Comparison of ENCODE assay signal across 1 cellular context in genomic region chr6:32216292-32216691, GRCh38.
TF ChIP-seq lines count a peak whose summit lies in the region.

No MANE protein-coding gene starts in this region.

TF ChIP-seq in K562, 482 proteins besides CTCF, POLR2A, EP300 and RAD21 (continues in another document):
- TF ChIP-seq, protein P1, sequence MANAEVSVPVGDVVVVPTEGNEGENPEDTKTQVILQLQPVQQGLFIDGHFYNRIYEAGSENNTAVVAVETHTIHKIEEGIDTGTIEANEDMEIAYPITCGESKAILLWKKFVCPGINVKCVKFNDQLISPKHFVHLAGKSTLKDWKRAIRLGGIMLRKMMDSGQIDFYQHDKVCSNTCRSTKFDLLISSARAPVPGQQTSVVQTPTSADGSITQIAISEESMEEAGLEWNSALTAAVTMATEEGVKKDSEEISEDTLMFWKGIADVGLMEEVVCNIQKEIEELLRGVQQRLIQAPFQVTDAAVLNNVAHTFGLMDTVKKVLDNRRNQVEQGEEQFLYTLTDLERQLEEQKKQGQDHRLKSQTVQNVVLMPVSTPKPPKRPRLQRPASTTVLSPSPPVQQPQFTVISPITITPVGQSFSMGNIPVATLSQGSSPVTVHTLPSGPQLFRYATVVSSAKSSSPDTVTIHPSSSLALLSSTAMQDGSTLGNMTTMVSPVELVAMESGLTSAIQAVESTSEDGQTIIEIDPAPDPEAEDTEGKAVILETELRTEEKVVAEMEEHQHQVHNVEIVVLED (CRISPR knock-in tag; IDR thresholded peaks at IDR 0.05), result no peak
- TF ChIP-seq SETDB1 (IDR thresholded peaks at IDR 0.05; ENCODE audit: low read length) (no peak), HDAC6 (IDR thresholded peaks at IDR 0.05; ENCODE audit: low read depth, low read length) (no peak), GATA2 (CRISPR knock-in tag; IDR thresholded peaks at IDR 0.05) (peak; percentile 24; the same call in 1 of the 2 replicates), ZNF347 (CRISPR knock-in tag; IDR thresholded peaks at IDR 0.05; ENCODE audit: low read depth) (no peak), TSC22D4 (tag; IDR thresholded peaks at IDR 0.05) (no peak), JUND (IDR thresholded peaks at IDR 0.05; ENCODE audit: borderline replicate concordance, low read depth, low read length) (no peak), JUND (tag; IDR thresholded peaks at IDR 0.05; ENCODE audit: borderline replicate concordance, low read depth, low read length) (peak; percentile 20; the same call in 1 of the 3 replicates), XRCC3 (IDR thresholded peaks at IDR 0.05) (no peak), ZKSCAN3 (CRISPR knock-in tag; IDR thresholded peaks at IDR 0.05) (no peak), TEAD1 (CRISPR knock-in tag; IDR thresholded peaks at IDR 0.05) (peak in 1 of 2 experiments; percentile 50; a peak in 1 of 4 replicates), ZNF263 (CRISPR knock-in tag; IDR thresholded peaks at IDR 0.05; ENCODE audit: borderline replicate concordance) (no peak), PURB (CRISPR knock-in tag; IDR thresholded peaks at IDR 0.05; ENCODE audit: low read depth) (no peak), ID3 (CRISPR knock-in tag; IDR thresholded peaks at IDR 0.05) (no peak), ID3 (tag; IDR thresholded peaks at IDR 0.05) (no peak), DDX20 (tag; IDR thresholded peaks at IDR 0.05; ENCODE audit: low read depth) (no peak), RBM25 (IDR thresholded peaks at IDR 0.05; ENCODE audit: low read depth, low read length, severe bottlenecking) (no peak)
- TF ChIP-seq, protein P2, sequence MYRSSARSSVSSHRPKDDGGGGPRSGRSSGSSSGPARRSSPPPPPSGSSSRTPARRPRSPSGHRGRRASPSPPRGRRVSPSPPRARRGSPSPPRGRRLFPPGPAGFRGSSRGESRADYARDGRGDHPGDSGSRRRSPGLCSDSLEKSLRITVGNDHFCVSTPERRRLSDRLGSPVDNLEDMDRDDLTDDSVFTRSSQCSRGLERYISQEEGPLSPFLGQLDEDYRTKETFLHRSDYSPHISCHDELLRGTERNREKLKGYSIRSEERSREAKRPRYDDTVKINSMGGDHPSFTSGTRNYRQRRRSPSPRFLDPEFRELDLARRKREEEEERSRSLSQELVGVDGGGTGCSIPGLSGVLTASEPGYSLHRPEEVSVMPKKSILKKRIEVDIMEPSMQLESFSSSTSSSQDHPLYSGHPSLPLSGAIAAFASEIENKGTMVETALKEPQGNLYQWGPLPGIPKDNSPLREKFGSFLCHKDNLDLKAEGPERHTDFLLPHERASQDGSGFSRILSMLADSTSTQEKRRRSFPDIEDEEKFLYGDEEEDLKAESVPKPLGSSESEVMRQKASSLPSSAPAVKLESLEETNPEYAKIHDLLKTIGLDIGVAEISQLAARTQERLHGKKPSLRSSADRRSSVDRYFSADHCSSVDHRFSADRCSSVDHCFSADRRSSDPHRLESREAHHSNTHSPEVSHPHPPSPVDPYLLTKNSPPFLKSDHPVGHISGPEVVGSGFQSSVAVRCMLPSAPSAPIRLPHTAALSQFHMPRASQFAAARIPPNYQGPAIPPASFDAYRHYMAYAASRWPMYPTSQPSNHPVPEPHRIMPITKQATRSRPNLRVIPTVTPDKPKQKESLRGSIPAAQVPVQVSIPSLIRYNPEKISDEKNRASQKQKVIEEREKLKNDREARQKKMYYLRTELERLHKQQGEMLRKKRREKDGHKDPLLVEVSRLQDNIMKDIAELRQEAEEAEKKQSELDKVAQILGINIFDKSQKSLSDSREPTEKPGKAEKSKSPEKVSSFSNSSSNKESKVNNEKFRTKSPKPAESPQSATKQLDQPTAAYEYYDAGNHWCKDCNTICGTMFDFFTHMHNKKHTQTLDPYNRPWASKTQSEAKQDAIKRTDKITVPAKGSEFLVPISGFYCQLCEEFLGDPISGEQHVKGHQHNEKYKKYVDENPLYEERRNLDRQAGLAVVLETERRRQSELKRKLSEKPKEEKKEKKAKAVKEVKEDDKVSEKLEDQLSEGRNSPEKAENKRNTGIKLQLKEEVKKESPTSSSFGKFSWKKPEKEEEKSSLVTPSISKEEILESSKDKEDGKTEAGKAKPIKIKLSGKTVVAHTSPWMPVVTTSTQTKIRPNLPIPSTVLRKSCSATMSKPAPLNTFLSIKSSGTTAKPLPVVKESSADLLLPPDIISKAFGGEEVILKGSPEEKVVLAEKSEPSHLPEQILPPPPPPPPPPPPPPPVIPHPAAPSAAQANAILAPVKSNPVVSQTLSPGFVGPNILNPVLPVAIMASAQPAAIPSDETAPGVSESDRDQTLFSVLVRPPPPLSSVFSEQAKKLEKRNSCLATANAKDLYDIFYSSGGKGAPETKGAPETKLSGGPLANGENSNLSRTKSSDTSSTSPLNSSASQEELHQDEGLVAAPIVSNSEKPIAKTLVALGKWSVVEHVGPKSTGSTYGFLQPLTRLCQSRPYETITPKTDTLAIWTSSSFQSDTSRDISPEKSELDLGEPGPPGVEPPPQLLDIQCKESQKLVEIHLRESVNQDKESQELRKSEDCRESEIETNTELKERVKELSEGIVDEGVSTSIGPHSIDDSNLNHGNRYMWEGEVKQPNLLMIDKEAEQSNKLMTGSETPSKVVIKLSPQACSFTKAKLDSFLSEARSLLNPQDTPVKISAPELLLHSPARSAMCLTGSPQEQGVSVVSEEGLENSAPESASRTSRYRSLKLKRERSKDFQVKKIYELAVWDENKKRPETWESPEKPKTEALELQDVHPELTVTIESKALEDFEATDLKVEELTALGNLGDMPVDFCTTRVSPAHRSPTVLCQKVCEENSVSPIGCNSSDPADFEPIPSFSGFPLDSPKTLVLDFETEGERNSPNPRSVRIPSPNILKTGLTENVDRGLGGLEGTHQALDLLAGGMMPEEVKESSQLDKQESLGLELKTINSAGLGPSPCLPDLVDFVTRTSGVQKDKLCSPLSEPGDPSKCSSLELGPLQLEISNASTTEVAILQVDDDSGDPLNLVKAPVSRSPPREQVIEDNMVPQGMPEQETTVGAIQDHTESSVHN (IDR thresholded peaks at IDR 0.05; ENCODE audit: borderline replicate concordance in 1 of 2, low read depth in 1 of 2), result no peak
- TF ChIP-seq, protein P3, sequence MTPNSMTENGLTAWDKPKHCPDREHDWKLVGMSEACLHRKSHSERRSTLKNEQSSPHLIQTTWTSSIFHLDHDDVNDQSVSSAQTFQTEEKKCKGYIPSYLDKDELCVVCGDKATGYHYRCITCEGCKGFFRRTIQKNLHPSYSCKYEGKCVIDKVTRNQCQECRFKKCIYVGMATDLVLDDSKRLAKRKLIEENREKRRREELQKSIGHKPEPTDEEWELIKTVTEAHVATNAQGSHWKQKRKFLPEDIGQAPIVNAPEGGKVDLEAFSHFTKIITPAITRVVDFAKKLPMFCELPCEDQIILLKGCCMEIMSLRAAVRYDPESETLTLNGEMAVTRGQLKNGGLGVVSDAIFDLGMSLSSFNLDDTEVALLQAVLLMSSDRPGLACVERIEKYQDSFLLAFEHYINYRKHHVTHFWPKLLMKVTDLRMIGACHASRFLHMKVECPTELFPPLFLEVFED (CRISPR knock-in tag; conservative IDR thresholded peaks at IDR 0.05), result no peak
- TF ChIP-seq, protein P4, sequence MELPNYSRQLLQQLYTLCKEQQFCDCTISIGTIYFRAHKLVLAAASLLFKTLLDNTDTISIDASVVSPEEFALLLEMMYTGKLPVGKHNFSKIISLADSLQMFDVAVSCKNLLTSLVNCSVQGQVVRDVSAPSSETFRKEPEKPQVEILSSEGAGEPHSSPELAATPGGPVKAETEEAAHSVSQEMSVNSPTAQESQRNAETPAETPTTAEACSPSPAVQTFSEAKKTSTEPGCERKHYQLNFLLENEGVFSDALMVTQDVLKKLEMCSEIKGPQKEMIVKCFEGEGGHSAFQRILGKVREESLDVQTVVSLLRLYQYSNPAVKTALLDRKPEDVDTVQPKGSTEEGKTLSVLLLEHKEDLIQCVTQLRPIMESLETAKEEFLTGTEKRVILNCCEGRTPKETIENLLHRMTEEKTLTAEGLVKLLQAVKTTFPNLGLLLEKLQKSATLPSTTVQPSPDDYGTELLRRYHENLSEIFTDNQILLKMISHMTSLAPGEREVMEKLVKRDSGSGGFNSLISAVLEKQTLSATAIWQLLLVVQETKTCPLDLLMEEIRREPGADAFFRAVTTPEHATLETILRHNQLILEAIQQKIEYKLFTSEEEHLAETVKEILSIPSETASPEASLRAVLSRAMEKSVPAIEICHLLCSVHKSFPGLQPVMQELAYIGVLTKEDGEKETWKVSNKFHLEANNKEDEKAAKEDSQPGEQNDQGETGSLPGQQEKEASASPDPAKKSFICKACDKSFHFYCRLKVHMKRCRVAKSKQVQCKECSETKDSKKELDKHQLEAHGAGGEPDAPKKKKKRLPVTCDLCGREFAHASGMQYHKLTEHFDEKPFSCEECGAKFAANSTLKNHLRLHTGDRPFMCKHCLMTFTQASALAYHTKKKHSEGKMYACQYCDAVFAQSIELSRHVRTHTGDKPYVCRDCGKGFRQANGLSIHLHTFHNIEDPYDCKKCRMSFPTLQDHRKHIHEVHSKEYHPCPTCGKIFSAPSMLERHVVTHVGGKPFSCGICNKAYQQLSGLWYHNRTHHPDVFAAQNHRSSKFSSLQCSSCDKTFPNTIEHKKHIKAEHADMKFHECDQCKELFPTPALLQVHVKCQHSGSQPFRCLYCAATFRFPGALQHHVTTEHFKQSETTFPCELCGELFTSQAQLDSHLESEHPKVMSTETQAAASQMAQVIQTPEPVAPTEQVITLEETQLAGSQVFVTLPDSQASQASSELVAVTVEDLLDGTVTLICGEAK (IDR thresholded peaks at IDR 0.05), result no peak
- TF ChIP-seq, protein P4 (CRISPR knock-in tag; IDR thresholded peaks at IDR 0.05), result no peak
- TF ChIP-seq, protein P5, sequence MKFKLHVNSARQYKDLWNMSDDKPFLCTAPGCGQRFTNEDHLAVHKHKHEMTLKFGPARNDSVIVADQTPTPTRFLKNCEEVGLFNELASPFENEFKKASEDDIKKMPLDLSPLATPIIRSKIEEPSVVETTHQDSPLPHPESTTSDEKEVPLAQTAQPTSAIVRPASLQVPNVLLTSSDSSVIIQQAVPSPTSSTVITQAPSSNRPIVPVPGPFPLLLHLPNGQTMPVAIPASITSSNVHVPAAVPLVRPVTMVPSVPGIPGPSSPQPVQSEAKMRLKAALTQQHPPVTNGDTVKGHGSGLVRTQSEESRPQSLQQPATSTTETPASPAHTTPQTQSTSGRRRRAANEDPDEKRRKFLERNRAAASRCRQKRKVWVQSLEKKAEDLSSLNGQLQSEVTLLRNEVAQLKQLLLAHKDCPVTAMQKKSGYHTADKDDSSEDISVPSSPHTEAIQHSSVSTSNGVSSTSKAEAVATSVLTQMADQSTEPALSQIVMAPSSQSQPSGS (CRISPR knock-in tag; IDR thresholded peaks at IDR 0.05), result no peak
- TF ChIP-seq, protein P6, sequence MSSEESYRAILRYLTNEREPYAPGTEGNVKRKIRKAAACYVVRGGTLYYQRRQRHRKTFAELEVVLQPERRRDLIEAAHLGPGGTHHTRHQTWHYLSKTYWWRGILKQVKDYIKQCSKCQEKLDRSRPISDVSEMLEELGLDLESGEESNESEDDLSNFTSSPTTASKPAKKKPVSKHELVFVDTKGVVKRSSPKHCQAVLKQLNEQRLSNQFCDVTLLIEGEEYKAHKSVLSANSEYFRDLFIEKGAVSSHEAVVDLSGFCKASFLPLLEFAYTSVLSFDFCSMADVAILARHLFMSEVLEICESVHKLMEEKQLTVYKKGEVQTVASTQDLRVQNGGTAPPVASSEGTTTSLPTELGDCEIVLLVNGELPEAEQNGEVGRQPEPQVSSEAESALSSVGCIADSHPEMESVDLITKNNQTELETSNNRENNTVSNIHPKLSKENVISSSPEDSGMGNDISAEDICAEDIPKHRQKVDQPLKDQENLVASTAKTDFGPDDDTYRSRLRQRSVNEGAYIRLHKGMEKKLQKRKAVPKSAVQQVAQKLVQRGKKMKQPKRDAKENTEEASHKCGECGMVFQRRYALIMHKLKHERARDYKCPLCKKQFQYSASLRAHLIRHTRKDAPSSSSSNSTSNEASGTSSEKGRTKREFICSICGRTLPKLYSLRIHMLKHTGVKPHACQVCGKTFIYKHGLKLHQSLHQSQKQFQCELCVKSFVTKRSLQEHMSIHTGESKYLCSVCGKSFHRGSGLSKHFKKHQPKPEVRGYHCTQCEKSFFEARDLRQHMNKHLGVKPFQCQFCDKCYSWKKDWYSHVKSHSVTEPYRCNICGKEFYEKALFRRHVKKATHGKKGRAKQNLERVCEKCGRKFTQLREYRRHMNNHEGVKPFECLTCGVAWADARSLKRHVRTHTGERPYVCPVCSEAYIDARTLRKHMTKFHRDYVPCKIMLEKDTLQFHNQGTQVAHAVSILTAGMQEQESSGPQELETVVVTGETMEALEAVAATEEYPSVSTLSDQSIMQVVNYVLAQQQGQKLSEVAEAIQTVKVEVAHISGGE (CRISPR knock-in tag; IDR thresholded peaks at IDR 0.05), result no peak
- TF ChIP-seq, protein P7, sequence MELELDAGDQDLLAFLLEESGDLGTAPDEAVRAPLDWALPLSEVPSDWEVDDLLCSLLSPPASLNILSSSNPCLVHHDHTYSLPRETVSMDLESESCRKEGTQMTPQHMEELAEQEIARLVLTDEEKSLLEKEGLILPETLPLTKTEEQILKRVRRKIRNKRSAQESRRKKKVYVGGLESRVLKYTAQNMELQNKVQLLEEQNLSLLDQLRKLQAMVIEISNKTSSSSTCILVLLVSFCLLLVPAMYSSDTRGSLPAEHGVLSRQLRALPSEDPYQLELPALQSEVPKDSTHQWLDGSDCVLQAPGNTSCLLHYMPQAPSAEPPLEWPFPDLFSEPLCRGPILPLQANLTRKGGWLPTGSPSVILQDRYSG (tag; conservative IDR thresholded peaks at IDR 0.05; ENCODE audit: low read depth), result peak; percentile 68; the same call in 1 of the 2 replicates
